In genomic region chr16:12119037-12119436, GRCh38 we compare ENCODE assay signal across 15 cellular contexts.
"Had no signal": no experiment of that assay in that cellular context is flagged by ENCODE, and none has a peak within 500 bp of the region (broad histone marks: within the 10 kb centered on the region; RNA-seq: fewer than 3 reads in every experiment).

No MANE protein-coding gene starts in this region.

- H3K9me3 Mint-ChIP-seq: immature natural killer cell; nephron; stimulated activated naive CD8-positive, alpha-beta T cell treated with anti-CD3 and anti-CD28 coated beads, Interleukin-15, amount 100 ng/mL, for 72 hours had no signal

- H3K4me3 Mint-ChIP-seq: activated CD4-positive, alpha-beta T cell treated with anti-CD3 and anti-CD28 coated beads for 36 hours; activated CD8-positive, alpha-beta T cell treated with anti-CD3 and anti-CD28 coated beads, Interleukin-2, amount 10 ng/mL, durations not matched to agents 7 days and 5 days; immature natural killer cell; stimulated activated naive CD8-positive, alpha-beta T cell treated with anti-CD3 and anti-CD28 coated beads, Interleukin-15, amount 100 ng/mL, for 72 hours had no signal

- FAIRE-seq: urothelium cell line had no signal

- H3K4me1 Mint-ChIP-seq: immature natural killer cell had no signal

- H3K9me3 ChIP-seq: testis had no signal

- H3K27me3 ChIP-seq: testis had no signal

- DNase-seq: activated CD4-positive, alpha-beta T cell treated with anti-CD3 and anti-CD28 coated beads for 36 hours; activated CD8-positive, alpha-beta memory T cell treated with anti-CD3 and anti-CD28 coated beads, Interleukin-2, amount 50 U/mL, for 48 hours; activated CD8-positive, alpha-beta T cell treated with anti-CD3 and anti-CD28 coated beads, Interleukin-2, amount 10 ng/mL, durations not matched to agents 7 days and 5 days; activated naive CD4-positive, alpha-beta T cell; central memory CD4-positive, alpha-beta T cell; cortex of kidney; effector CD8-positive, alpha-beta T cell; immature natural killer cell; stimulated activated CD4-positive, alpha-beta T cell treated with anti-CD3 and anti-CD28 coated beads, Interleukin-15, amount 100 ng/mL, for 24 hours; stimulated activated CD4-positive, alpha-beta T cell treated with anti-CD3 and anti-CD28 coated beads, Interleukin-4, amount 100 ng/mL, for 24 hours; stimulated activated naive CD8-positive, alpha-beta T cell treated with anti-CD3 and anti-CD28 coated beads, Interleukin-15, amount 100 ng/mL, for 72 hours; T1000 had no signal

- ATAC-seq: activated CD4-positive, alpha-beta T cell treated with anti-CD3 and anti-CD28 coated beads for 36 hours; activated CD8-positive, alpha-beta T cell treated with anti-CD3 and anti-CD28 coated beads, Interleukin-2, amount 10 ng/mL, durations not matched to agents 7 days and 5 days; stimulated activated naive CD8-positive, alpha-beta T cell treated with anti-CD3 and anti-CD28 coated beads, Interleukin-15, amount 100 ng/mL, for 72 hours had no signal

- H3K27me3 Mint-ChIP-seq: activated CD4-positive, alpha-beta T cell treated with anti-CD3 and anti-CD28 coated beads for 36 hours; stimulated activated naive CD8-positive, alpha-beta T cell treated with anti-CD3 and anti-CD28 coated beads, Interleukin-15, amount 100 ng/mL, for 72 hours had no signal

- H3K27ac ChIP-seq: testis had no signal

- H3K4me3 ChIP-seq: testis had no signal

- H3K27ac Mint-ChIP-seq: activated CD4-positive, alpha-beta T cell treated with anti-CD3 and anti-CD28 coated beads for 36 hours; activated CD8-positive, alpha-beta T cell treated with anti-CD3 and anti-CD28 coated beads, Interleukin-2, amount 10 ng/mL, durations not matched to agents 7 days and 5 days had no signal
